Comparison of ENCODE assay signal across 27 cellular contexts in the genomic region with DNA sequence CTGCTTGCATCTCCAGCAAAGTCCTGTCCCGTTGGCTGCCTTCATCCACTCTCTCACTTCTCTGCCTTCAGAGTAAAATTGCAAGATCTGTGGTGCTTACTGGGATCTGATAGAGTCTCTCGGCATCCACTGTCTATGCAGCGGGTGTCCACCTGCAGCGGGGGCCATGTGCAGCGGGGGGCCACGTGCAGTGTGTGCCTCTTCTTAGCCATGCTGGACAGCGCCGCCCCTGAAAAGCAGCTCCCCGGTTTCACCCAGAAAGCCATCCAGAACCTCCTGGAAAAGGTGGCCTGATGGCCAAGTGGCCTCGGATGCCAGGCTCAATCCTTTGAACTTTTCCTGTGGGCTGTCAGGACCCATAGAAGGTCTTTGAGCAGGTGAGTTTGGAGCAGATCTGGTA.
"Had no signal": no experiment of that assay in that cellular context is flagged by ENCODE, and none has a peak within 500 bp of the region (broad histone marks: within the 10 kb centered on the region; RNA-seq: fewer than 3 reads in every experiment).

No MANE protein-coding gene starts in this region.

- ATAC-seq: activated CD8-positive, alpha-beta T cell treated with anti-CD3 and anti-CD28 coated beads for 36 hours; activated T-cell treated with anti-CD3 and anti-CD28 coated beads, Interleukin-2, amount 50 U/mL, for 4 hours; activated T-helper 17 cell treated with anti-CD3 and anti-CD28 coated beads, Interleukin-2, amount 50 U/mL, for 72 hours had no signal

- H3K36me3 ChIP-seq: WERI-Rb-1 had no signal

- H3K4me3 ChIP-seq: coronary artery, left lung, lower lobe of right lung, skin epidermis, thoracic aorta had no signal

- DNase-seq: activated CD4-positive, alpha-beta T cell treated with anti-CD3 and anti-CD28 coated beads, Interleukin-2, amount 10 ng/mL, durations not matched to agents 7 days and 5 days; activated CD4-positive, CD25-positive, alpha-beta regulatory T cell treated with anti-CD3 and anti-CD28 coated beads, Interleukin-2, amount 50 U/mL, for 72 hours; activated CD8-positive, alpha-beta T cell treated with anti-CD3 and anti-CD28 coated beads for 36 hours; activated gamma-delta T cell treated with Interleukin-2 at 50 U/mL for 16 hours; activated naive CD4-positive, alpha-beta T cell treated with anti-CD3 and anti-CD28 coated beads, Interleukin-2, amount 50 U/mL, for 16 hours; activated T-cell treated with anti-CD3 and anti-CD28 coated beads, Interleukin-2, amount 50 U/mL, for 4 hours; amniotic stem cell; effector memory CD4-positive, alpha-beta T cell; left lung; lower lobe of right lung; stimulated activated CD4-positive, alpha-beta T cell treated with anti-CD3 and anti-CD28 coated beads, Interleukin-12 subunit alpha, Interleukin-12 subunit beta, amount 100 ng/mL, for 4 hours; stimulated activated CD4-positive, alpha-beta T cell treated with anti-CD3 and anti-CD28 coated beads, Interleukin-4, amount 100 ng/mL, for 1 hour; T1000 had no signal

- H3K4me1 Mint-ChIP-seq: activated CD4-positive, alpha-beta T cell treated with anti-CD3 and anti-CD28 coated beads, Interleukin-2, amount 10 ng/mL, durations not matched to agents 7 days and 5 days; nephron had no signal

- H3K27ac ChIP-seq: brain microvascular endothelial cell, coronary artery, left lung, lower lobe of right lung, skin epidermis, thoracic aorta had no signal

- H3K27me3 ChIP-seq: brain microvascular endothelial cell, dorsolateral prefrontal cortex, gastroesophageal sphincter, left lung had no signal

- H3K4me1 ChIP-seq: gastroesophageal sphincter, left lung, lower lobe of right lung had no signal

- H3K27me3 Mint-ChIP-seq: activated CD4-positive, alpha-beta T cell treated with anti-CD3 and anti-CD28 coated beads, Interleukin-2, amount 10 ng/mL, durations not matched to agents 7 days and 5 days; activated CD8-positive, alpha-beta T cell treated with anti-CD3 and anti-CD28 coated beads for 36 hours; activated T-helper 17 cell treated with anti-CD3 and anti-CD28 coated beads, Interleukin-2, amount 50 U/mL, for 72 hours; stimulated activated naive CD8-positive, alpha-beta T cell treated with anti-CD3 and anti-CD28 coated beads, Interleukin-15, Interleukin-2, amounts not matched to agents 100 ng/mL and 50 ng/mL, for 24 hours had no signal

- H3K4me3 Mint-ChIP-seq: activated CD4-positive, alpha-beta T cell treated with anti-CD3 and anti-CD28 coated beads, Interleukin-2, amount 10 ng/mL, durations not matched to agents 7 days and 5 days; activated CD8-positive, alpha-beta T cell treated with anti-CD3 and anti-CD28 coated beads for 36 hours; activated T-cell treated with anti-CD3 and anti-CD28 coated beads, Interleukin-2, amount 50 U/mL, for 4 hours; activated T-helper 17 cell treated with anti-CD3 and anti-CD28 coated beads, Interleukin-2, amount 50 U/mL, for 72 hours; nephron; stimulated activated naive CD8-positive, alpha-beta T cell treated with anti-CD3 and anti-CD28 coated beads, Interleukin-15, Interleukin-2, amounts not matched to agents 100 ng/mL and 50 ng/mL, for 24 hours had no signal

- H3K9me3 Mint-ChIP-seq: activated CD4-positive, alpha-beta T cell treated with anti-CD3 and anti-CD28 coated beads, Interleukin-2, amount 10 ng/mL, durations not matched to agents 7 days and 5 days; activated CD8-positive, alpha-beta T cell treated with anti-CD3 and anti-CD28 coated beads for 36 hours; activated T-cell treated with anti-CD3 and anti-CD28 coated beads, Interleukin-2, amount 50 U/mL, for 4 hours; activated T-helper 17 cell treated with anti-CD3 and anti-CD28 coated beads, Interleukin-2, amount 50 U/mL, for 72 hours; nephron; stimulated activated naive CD8-positive, alpha-beta T cell treated with anti-CD3 and anti-CD28 coated beads, Interleukin-15, Interleukin-2, amounts not matched to agents 100 ng/mL and 50 ng/mL, for 24 hours had no signal

- H3K27ac Mint-ChIP-seq: activated CD4-positive, alpha-beta T cell treated with anti-CD3 and anti-CD28 coated beads, Interleukin-2, amount 10 ng/mL, durations not matched to agents 7 days and 5 days; activated CD8-positive, alpha-beta T cell treated with anti-CD3 and anti-CD28 coated beads for 36 hours; activated T-helper 17 cell treated with anti-CD3 and anti-CD28 coated beads, Interleukin-2, amount 50 U/mL, for 72 hours; nephron; stimulated activated naive CD8-positive, alpha-beta T cell treated with anti-CD3 and anti-CD28 coated beads, Interleukin-15, Interleukin-2, amounts not matched to agents 100 ng/mL and 50 ng/mL, for 24 hours had no signal

- H3K9me3 ChIP-seq: gastroesophageal sphincter, left lung, lower lobe of right lung, thoracic aorta had no signal

- FAIRE-seq: astrocyte, endothelial cell of umbilical vein, islet of Langerhans, urothelium cell line had no signal
